Comparison of ENCODE assay signal across 1 cellular context in genomic region chr1:2074944-2075740, GRCh38.
TF ChIP-seq lines count a peak whose summit lies in the region.

No MANE protein-coding gene starts in this region.

TF ChIP-seq in neural cell, 6 proteins besides CTCF, POLR2A, EP300 and RAD21:
- TF ChIP-seq EZH2 (IDR thresholded peaks at IDR 0.05; ENCODE audit: borderline replicate concordance, insufficient read depth, low read length, poor library complexity, severe bottlenecking) (no peak), REST (IDR thresholded peaks at IDR 0.05; ENCODE audit: borderline replicate concordance) (no peak), POLR2AphosphoS5 (IDR thresholded peaks at IDR 0.05) (no peak), MXI1 (conservative IDR thresholded peaks at IDR 0.05; ENCODE audit: poor library complexity, severe bottlenecking) (no peak), SMC3 (conservative IDR thresholded peaks at IDR 0.05; ENCODE audit: poor library complexity) (no peak), TAF1 (IDR thresholded peaks at IDR 0.05; ENCODE audit: low read depth) (no peak)
